Comparison of ENCODE assay signal across 19 cellular contexts in the genomic region with DNA sequence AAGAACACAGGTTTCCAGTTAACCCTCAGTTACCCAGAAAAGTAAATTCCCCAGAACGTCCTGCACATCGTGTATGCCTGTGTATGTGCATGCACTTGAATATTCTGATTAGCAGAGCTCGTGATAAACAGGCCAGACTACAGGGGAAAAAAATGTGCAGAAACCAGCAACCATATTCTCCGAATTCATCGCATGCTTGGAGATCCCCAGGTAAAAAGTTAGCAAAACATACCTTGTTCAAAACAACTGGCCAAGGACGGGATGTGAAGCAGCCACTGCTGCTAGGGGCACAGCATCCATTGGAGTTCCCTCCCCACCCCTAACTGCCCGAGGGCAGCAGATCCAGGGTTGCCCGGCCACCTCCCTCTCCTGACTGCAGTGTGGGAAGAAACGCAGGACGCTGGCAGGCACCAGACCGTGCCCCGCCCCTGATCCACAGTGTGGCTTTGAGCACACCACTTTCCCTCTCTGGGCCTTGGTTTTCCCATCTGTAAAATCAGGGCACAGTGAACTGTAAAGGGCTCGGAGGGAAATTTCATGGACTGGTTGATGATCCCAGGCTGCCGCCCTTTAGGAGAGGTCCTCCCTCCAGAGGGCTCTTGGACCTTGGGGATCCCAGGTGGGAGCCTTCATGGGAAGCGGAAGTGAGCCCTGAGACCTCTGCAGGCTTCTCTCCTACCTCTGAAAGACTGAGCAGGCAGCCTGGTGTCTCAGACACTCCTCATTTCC. TPM values are rescaled to one million over a fixed set of nuclear protein-coding genes. Genes with fewer than 3 reads are reported as not detected.
DNase-seq lines count a peak whose midpoint lies in the region; ATAC-seq and TF ChIP-seq lines count a peak whose summit lies in the region.
"Had no signal": no experiment of that assay in that cellular context is flagged by ENCODE, and none has a peak within 500 bp of the region (broad histone marks: within the 10 kb centered on the region; RNA-seq: fewer than 3 reads in every experiment).

No MANE protein-coding gene starts in this region.

- no peak overlapping the region for H3K4me3 Mint-ChIP-seq in activated CD4-positive, alpha-beta T cell treated with anti-CD3 and anti-CD28 coated beads, Interleukin-2, amount 10 ng/mL, durations not matched to agents 7 days and 5 days
- H3K4me3 Mint-ChIP-seq in activated T-cell treated with anti-CD3 and anti-CD28 coated beads, Interleukin-2, amount 50 U/mL, for 72 hours: peak overlapping the region; percentile 74 to 76
- peak overlapping the region in 1 of 3 experiments; percentile 12 for H3K4me3 Mint-ChIP-seq in nephron
- H3K4me3 Mint-ChIP-seq: GM23338, neural progenitor cell had no signal

- DNase-seq in activated CD4-positive, alpha-beta T cell treated with anti-CD3 and anti-CD28 coated beads, Interleukin-2, amount 10 ng/mL, durations not matched to agents 7 days and 5 days: peak; percentile 34
- no peak for DNase-seq in activated CD4-positive, alpha-beta T cell treated with anti-CD3 and anti-CD28 coated beads, Interleukin-2, amount 50 U/mL, for 48 hours
- peak; percentile 25 for DNase-seq in H7
- peak; percentile 53 for DNase-seq in activated T-cell treated with anti-CD3 and anti-CD28 coated beads, Interleukin-2, amount 50 U/mL, for 72 hours
- no peak for DNase-seq in iPS-NIHi11 (ENCODE audit: low spot score)
- DNase-seq in NCI-H524 (lab: John Stamatoyannopoulos, UW): no peak
- DNase-seq: brain microvascular endothelial cell, DMS53, foreskin melanocyte, NCI-H146, NCI-H2171 treated with DMSO at 0.1 percent for 48 hours, NCI-H82, spleen, thyroid gland had no signal

- POLR2A ChIA-PET in activated CD4-positive, alpha-beta T cell treated with anti-CD3 and anti-CD28 coated beads, Interleukin-2, amount 10 ng/mL, durations not matched to agents 7 days and 5 days (lab: Charles Lee): no interaction called here

- H3K4me1 Mint-ChIP-seq in activated CD4-positive, alpha-beta T cell treated with anti-CD3 and anti-CD28 coated beads, Interleukin-2, amount 10 ng/mL, durations not matched to agents 7 days and 5 days: peaks cover 80% of the 10 kb centered on the region
- peaks cover 86% of the 10 kb centered on the region for H3K4me1 Mint-ChIP-seq in activated T-cell treated with anti-CD3 and anti-CD28 coated beads, Interleukin-2, amount 50 U/mL, for 72 hours (ENCODE audit: low read depth)
- peaks cover 34% of the 10 kb centered on the region for H3K4me1 Mint-ChIP-seq in nephron

- no peaks in the 10 kb centered on the region for H3K9me3 Mint-ChIP-seq in activated CD4-positive, alpha-beta T cell treated with anti-CD3 and anti-CD28 coated beads, Interleukin-2, amount 10 ng/mL, durations not matched to agents 7 days and 5 days
- H3K9me3 Mint-ChIP-seq in activated T-cell treated with anti-CD3 and anti-CD28 coated beads, Interleukin-2, amount 50 U/mL, for 72 hours: no peaks in the 10 kb centered on the region
- no peaks in the 10 kb centered on the region for H3K9me3 Mint-ChIP-seq in nephron
- H3K9me3 Mint-ChIP-seq: GM23338, neural progenitor cell had no signal

- CTCF ChIA-PET in activated CD4-positive, alpha-beta T cell treated with anti-CD3 and anti-CD28 coated beads, Interleukin-2, amount 10 ng/mL, durations not matched to agents 7 days and 5 days (lab: Charles Lee): interaction anchor here (0.7 to 2.8 kb wide), 3 partner anchors 14 to 118 kb away, joined by 3 to 11 read pairs (median 9); no protein-coding TSS in a partner anchor

- peak; percentile 48 to 50 for ATAC-seq in activated T-cell treated with anti-CD3 and anti-CD28 coated beads, Interleukin-2, amount 50 U/mL, for 72 hours (replicated peaks in 1 of 2)
- ATAC-seq in GM18511 (IDR thresholded peaks at IDR 0.05; ENCODE audit: unreplicated experiment): no peak
- ATAC-seq: GM23338 had no signal

- no peaks in the 10 kb centered on the region for H3K27me3 Mint-ChIP-seq in activated CD4-positive, alpha-beta T cell treated with anti-CD3 and anti-CD28 coated beads, Interleukin-2, amount 10 ng/mL, durations not matched to agents 7 days and 5 days
- H3K27me3 Mint-ChIP-seq in activated T-cell treated with anti-CD3 and anti-CD28 coated beads, Interleukin-2, amount 50 U/mL, for 72 hours (ENCODE audit: low read depth): no peaks in the 10 kb centered on the region
- H3K27me3 Mint-ChIP-seq in nephron (ENCODE audit: low read depth): peaks cover 10% of the 10 kb centered on the region

- H3K36me3 Mint-ChIP-seq in activated CD4-positive, alpha-beta T cell treated with anti-CD3 and anti-CD28 coated beads, Interleukin-2, amount 10 ng/mL, durations not matched to agents 7 days and 5 days (ENCODE audit: low read depth): no peaks in the 10 kb centered on the region
- no peaks in the 10 kb centered on the region for H3K36me3 Mint-ChIP-seq in activated T-cell treated with anti-CD3 and anti-CD28 coated beads, Interleukin-2, amount 50 U/mL, for 72 hours (ENCODE audit: insufficient read depth in 2 of 2)
- H3K36me3 Mint-ChIP-seq in nephron (ENCODE audit: low read depth): no peaks in the 10 kb centered on the region
- H3K36me3 Mint-ChIP-seq: neural progenitor cell had no signal

- TF ChIP-seq CTCF in nephron (IDR thresholded peaks at IDR 0.05; ENCODE audit: unreplicated experiment in 3 of 3): no peak

- no peaks in the 10 kb centered on the region for H3K36me3 ChIP-seq in H7 (replicated peaks; ENCODE audit: control insufficient read depth, insufficient read depth, low read length)
- H3K36me3 ChIP-seq: brain microvascular endothelial cell, neural progenitor cell, spleen, thyroid gland had no signal

- H3K27ac Mint-ChIP-seq in activated CD4-positive, alpha-beta T cell treated with anti-CD3 and anti-CD28 coated beads, Interleukin-2, amount 10 ng/mL, durations not matched to agents 7 days and 5 days: peak overlapping the region; percentile 62
- peak overlapping the region; percentile 84 for H3K27ac Mint-ChIP-seq in activated T-cell treated with anti-CD3 and anti-CD28 coated beads, Interleukin-2, amount 50 U/mL, for 72 hours
- H3K27ac Mint-ChIP-seq in nephron: peak overlapping the region; percentile 84 to 94 (median 92)
- H3K27ac Mint-ChIP-seq: GM23338, neural progenitor cell had no signal

- H3K4me3 ChIP-seq in H7 (ENCODE audit: insufficient read depth, low read depth, low read length): no peak overlapping the region
- H3K4me3 ChIP-seq: A549, GM23338, neural progenitor cell, spleen, thyroid gland had no signal

- H3K27me3 ChIP-seq in H7 (ENCODE audit: control insufficient read depth, insufficient read depth, low read length): peaks cover 8% of the 10 kb centered on the region
- H3K27me3 ChIP-seq: brain microvascular endothelial cell, spleen, thyroid gland had no signal

RNA-seq across cellular contexts. Expression of gene ARID5A, which starts 11.9 kb away (rescaled TPM):
- total RNA-seq in activated CD4-positive, alpha-beta T cell treated with anti-CD3 and anti-CD28 coated beads, Interleukin-2, amount 10 ng/mL, durations not matched to agents 7 days and 5 days: 10 to 100 TPM; 47.2 to 50.5 TPM
- total RNA-seq in H7 (2014; rRNA removed; shearing (Covaris generic)): 20.7 and 26.7 TPM in 2 replicates
- 100 to 1,000 TPM; 424 to 433 TPM for total RNA-seq in activated T-cell treated with anti-CD3 and anti-CD28 coated beads, Interleukin-2, amount 50 U/mL, for 72 hours

RNA-seq across cellular contexts. Expression of gene NEURL3, which starts 19.5 kb away (rescaled TPM):
- total RNA-seq in activated CD4-positive, alpha-beta T cell treated with anti-CD3 and anti-CD28 coated beads, Interleukin-2, amount 10 ng/mL, durations not matched to agents 7 days and 5 days: under 1 TPM; 0.22 to 0.27 TPM
- total RNA-seq in H7 (2014; rRNA removed; shearing (Covaris generic)): 0.10 TPM in 1 of 2 replicates, not detected in the other
- 1 to 10 TPM; 4.4 to 5.3 TPM for total RNA-seq in activated T-cell treated with anti-CD3 and anti-CD28 coated beads, Interleukin-2, amount 50 U/mL, for 72 hours
- total RNA-seq: GM23338 had no signal

Comparison
In these comparisons a context has a peak if more than half of its experiments do, and no peak if none do; other contexts are left out.
1. DNase-seq: peak in activated CD4-positive, alpha-beta T cell treated with anti-CD3 and anti-CD28 coated beads, Interleukin-2, amount 10 ng/mL, durations not matched to agents 7 days and 5 days (single experiment), H7 (single experiment) and activated T-cell treated with anti-CD3 and anti-CD28 coated beads, Interleukin-2, amount 50 U/mL, for 72 hours (2 of 2); none in activated CD4-positive, alpha-beta T cell treated with anti-CD3 and anti-CD28 coated beads, Interleukin-2, amount 50 U/mL, for 48 hours (0 of 2), iPS-NIHi11 (single experiment) and NCI-H524 (0 of 2).
2. RNA of gene ARID5A, which starts 11.9 kb away (total RNA-seq): 424 to 433 TPM in activated T-cell treated with anti-CD3 and anti-CD28 coated beads, Interleukin-2, amount 50 U/mL, for 72 hours; 47.2 to 50.5 TPM in activated CD4-positive, alpha-beta T cell treated with anti-CD3 and anti-CD28 coated beads, Interleukin-2, amount 10 ng/mL, durations not matched to agents 7 days and 5 days and 20.7 to 26.7 TPM in H7; every median in the first group is over 4 times any median in the second.
3. Peak in every context shown above with its lines, with median percentiles within 50 percentile points of each other: H3K27ac Mint-ChIP-seq.